8 cellular contexts compared by ENCODE assay signal in the genomic region with DNA sequence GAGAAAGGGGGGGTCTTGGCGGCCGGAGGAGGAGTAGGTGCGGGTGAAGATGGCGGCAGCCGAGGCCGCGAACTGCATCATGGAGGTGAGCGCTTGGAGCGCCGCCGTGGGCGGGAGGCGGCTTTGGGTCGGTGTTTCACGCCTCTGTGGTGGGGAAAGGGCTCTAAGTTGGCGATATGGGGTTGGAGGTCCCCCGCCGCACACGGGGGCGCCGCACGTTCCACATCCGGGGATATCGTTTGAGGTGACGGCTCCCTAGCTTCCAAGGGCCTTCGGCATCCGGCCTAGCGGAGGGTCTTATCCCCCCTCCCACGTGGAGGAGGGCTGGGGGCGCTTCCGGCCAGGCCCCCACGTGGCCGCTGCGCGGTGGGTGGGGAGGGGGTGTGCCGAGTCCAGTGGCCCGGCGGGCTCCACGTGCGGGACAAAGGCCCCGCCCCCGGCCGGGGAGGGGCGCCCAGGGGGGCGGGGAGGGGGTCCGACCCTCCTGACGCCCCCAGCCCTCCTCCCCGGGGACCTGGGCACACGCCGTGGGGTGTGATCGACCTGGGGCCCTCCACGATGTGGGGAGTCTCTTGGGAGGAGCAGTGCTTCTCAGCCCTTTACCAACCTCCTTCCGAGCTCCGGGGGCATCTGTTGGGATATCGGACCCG. TPM values are rescaled to one million over a fixed set of nuclear protein-coding genes. Genes with fewer than 3 reads are reported as not detected.
A peak's percentile ranks its signal among the peaks of the same experiment; 100 is the strongest.
DNase-seq lines count a peak whose midpoint lies in the region; ATAC-seq and TF ChIP-seq lines count a peak whose summit lies in the region.

Gene PRMT1 (plus strand): TSS at position 40 of the 650 bp plus-strand sequence. CDS start 10 bp downstream, at position 50.

- peaks cover 7 to 50% of the 10 kb centered on the region in 2 experiments for H3K79me1 ChIP-seq in IMR-90 (ENCODE audit: low read depth in 1 of 2, low read length in 2 of 2)

- peak within 1 kb of the TSS; percentile 97 for H2AK5ac ChIP-seq in IMR-90 (ENCODE audit: low read depth, low read length)

- peak within 1 kb of the TSS; percentile 85 to 100 for H4K8ac ChIP-seq in IMR-90 (ENCODE audit: low read depth in 2 of 2, low read length in 2 of 2)

- H2BK15ac ChIP-seq in IMR-90 (ENCODE audit: low read depth, low read length): peak within 1 kb of the TSS; percentile 100

- H4K91ac ChIP-seq in IMR-90 (ENCODE audit: insufficient read depth, low read depth, low read length): peak within 1 kb of the TSS; percentile 99

- BruUV-seq in IMR-90 (replicated peaks; lab: Mats Ljungman, UMichigan): no TSS peak

- H3K36me3 ChIP-seq in IMR-90 (ENCODE audit: control insufficient read depth, insufficient read depth, low read length): peaks cover 8% of the 10 kb centered on the region
- peaks cover 7% of the 10 kb centered on the region for H3K36me3 ChIP-seq in mucosa of stomach (ENCODE audit: control insufficient read depth, insufficient read depth, low read length)
- H3K36me3 ChIP-seq in testis (ENCODE audit: low read depth, missing control alignments): no peaks in the 10 kb centered on the region

- no peaks in the 10 kb centered on the region for H3K9me3 ChIP-seq in IMR-90 (ENCODE audit: control insufficient read depth, insufficient read depth, low read length)
- no peaks in the 10 kb centered on the region for H3K9me3 ChIP-seq in mucosa of stomach (ENCODE audit: control insufficient read depth, low read length)
- no peaks in the 10 kb centered on the region for H3K9me3 ChIP-seq in testis

- dilution Hi-C loops in IMR-90 (cut with HindIII; ENCODE audit: low sequenced_read_pairs, unreplicated experiment): no loop called here

- TF ChIP-seq POLR2A in IMR-90 (IDR thresholded peaks at IDR 0.05; ENCODE audit: low read depth, low read length) (peak; percentile 96), testis (IDR thresholded peaks at IDR 0.05) (peak; percentile 92)

- H3K9ac ChIP-seq in IMR-90 (ENCODE audit: low read depth, low read length) (peak within 1 kb of the TSS; percentile 93), mucosa of stomach (ENCODE audit: low read length) (peak within 1 kb of the TSS; percentile 78)

- H2BK20ac ChIP-seq in IMR-90 (ENCODE audit: low read depth, low read length): peak within 1 kb of the TSS; percentile 99

- peak within 1 kb of the TSS; percentile 97 for H3K4me2 ChIP-seq in IMR-90 (ENCODE audit: low read depth, low read length)

- intact Hi-C loops in IMR-90 (cut with micrococcal nuclease) (loop anchor here (2.0 to 5.0 kb wide), 2 partner anchors 37 to 85 kb away; partner anchors contain the start of genes PRR12 and RRAS), testis (cut with DNase I; ENCODE audit: low total_unique reads) (no loop called here)

- peak within 1 kb of the TSS; percentile 93 for H2BK5ac ChIP-seq in IMR-90 (ENCODE audit: low read depth, low read length, poor library complexity, severe bottlenecking)

- peak within 1 kb of the TSS; percentile 90 for H4K5ac ChIP-seq in IMR-90 (ENCODE audit: low read depth, low read length)

- peaks cover 3% of the 10 kb centered on the region; the same call in 1 of the 2 replicates for H3K9me1 ChIP-seq in IMR-90 (ENCODE audit: insufficient read depth, low read length)

- peak within 1 kb of the TSS; percentile 100 for H3K23ac ChIP-seq in IMR-90 (ENCODE audit: low read depth, low read length)

- ATAC-seq in IMR-90 (ENCODE audit: low read depth): peak; percentile 13

- peak within 1 kb of the TSS; percentile 98 for H2AFZ ChIP-seq in IMR-90 (replicated peaks; ENCODE audit: low read length, poor library complexity)

- peaks cover 45% of the 10 kb centered on the region for H4K20me1 ChIP-seq in IMR-90 (ENCODE audit: insufficient read depth, low read length)

- peak within 1 kb of the TSS; percentile 100 for H3K56ac ChIP-seq in IMR-90 (ENCODE audit: extremely low read depth, insufficient read depth, low read length)

- WGBS in IMR-90 (ENCODE audit: extremely low coverage in 2 of 2, insufficient read length in 1 of 2), 2 experiments: 0% methylated on average over 3 of the region's 56 CpGs; no CpG with 5 or more reads in 1 of the 2 experiments
- WGBS in testis, 2 donors: 0 to 1% methylated on average over 22 to 36 of the region's 56 CpGs

- in situ Hi-C loops in G401 (cut with HindIII; ENCODE audit: low sequenced_read_pairs) (loop anchor here (10.0 kb wide), 1 partner anchor 163 kb away; the partner anchor contains the start of gene FCGRT), IMR-90 (cut with MboI; ENCODE audit: low sequenced_read_pairs) (no loop called here), KBM-7 (cut with MboI; ENCODE audit: low pct_unique_long_range_greater_than_20kb, low sequenced_read_pairs) (no loop called here)

- H3K4ac ChIP-seq in IMR-90 (ENCODE audit: low read depth, low read length): peak within 1 kb of the TSS; percentile 99

- H2BK120ac ChIP-seq in IMR-90 (ENCODE audit: low read depth, low read length): peak within 1 kb of the TSS; percentile 100

- H3K27me3 ChIP-seq in IMR-90 (ENCODE audit: control insufficient read depth, insufficient read depth, low read length) (no peaks in the 10 kb centered on the region), mucosa of stomach (ENCODE audit: control insufficient read depth, insufficient read depth, low read length) (no peaks in the 10 kb centered on the region), testis (no peaks in the 10 kb centered on the region)

- DNase-seq in G401 (ENCODE audit: low spot score) (no peak), IMR-90 (no peak), epithelial cell of proximal tubule (ENCODE audit: low read depth) (no peak), testis (no peak), NCI-H510A (lab: John Stamatoyannopoulos, UW) (no peak), KBM-7 (no peak)
- DNase-seq in activated CD4-positive, alpha-beta T cell treated with anti-CD3 and anti-CD28 coated beads, Interleukin-2, amount 50 U/mL, for 48 hours: peak; percentile 50 to 57

- H3K27ac ChIP-seq in IMR-90 (ENCODE audit: insufficient read depth, low read length) (peak within 1 kb of the TSS; percentile 91), testis (peak within 1 kb of the TSS; percentile 79 to 96)

- CTCF ChIA-PET in IMR-90 (lab: Yijun Ruan, JAX): no interaction called here

- H3K4me1 ChIP-seq in IMR-90 (ENCODE audit: control insufficient read depth, insufficient read depth, low read length) (peaks cover 13% of the 10 kb centered on the region), mucosa of stomach (ENCODE audit: control insufficient read depth, insufficient read depth, low read length) (peaks cover 13% of the 10 kb centered on the region), testis (peaks cover 42% of the 10 kb centered on the region)

- H3K4me3 ChIP-seq in IMR-90 (ENCODE audit: insufficient read depth, low read depth, low read length): peak within 1 kb of the TSS; percentile 77
- peak within 1 kb of the TSS; percentile 100 for H3K4me3 ChIP-seq in epithelial cell of proximal tubule (ENCODE audit: low read depth, low read length)
- H3K4me3 ChIP-seq in mucosa of stomach (ENCODE audit: low read length): peak within 1 kb of the TSS; percentile 58
- H3K4me3 ChIP-seq in testis: peak within 1 kb of the TSS; percentile 86 to 91

- TF ChIP-seq RAD21 in IMR-90 (IDR thresholded peaks at IDR 0.05; ENCODE audit: low read length): no peak

- POLR2A ChIA-PET in IMR-90 (lab: Charles Lee; ENCODE audit: unreplicated experiment): interaction anchor here (0.8 to 1.4 kb wide), 2 partner anchors 13 to 37 kb away, joined by 6 to 8 read pairs; partner anchors contain the start of gene CPT1C

- TF ChIP-seq CTCF in IMR-90 (conservative IDR thresholded peaks at IDR 0.05; ENCODE audit: low read depth, low read length): no peak
- no peak for TF ChIP-seq CTCF in epithelial cell of proximal tubule (conservative IDR thresholded peaks at IDR 0.05; ENCODE audit: low read depth, low read length)
- no peak for TF ChIP-seq CTCF in testis (IDR thresholded peaks at IDR 0.05)

- peak within 1 kb of the TSS; percentile 99 for H2AK9ac ChIP-seq in IMR-90 (replicated peaks; ENCODE audit: low read depth, low read length, poor library complexity)

- peak within 1 kb of the TSS; percentile 96 for H3K18ac ChIP-seq in IMR-90 (ENCODE audit: low read depth, low read length)

- H3K14ac ChIP-seq in IMR-90 (replicated peaks; ENCODE audit: low read depth, low read length): peak within 1 kb of the TSS; percentile 100

TF ChIP-seq in IMR-90, 13 proteins besides CTCF, POLR2A, EP300 and RAD21:
- TF ChIP-seq BHLHE40 (IDR thresholded peaks at IDR 0.05; ENCODE audit: low read depth, low read length): peak; percentile 26; the same call in 1 of the 2 replicates
- TF ChIP-seq MXI1 (IDR thresholded peaks at IDR 0.05; ENCODE audit: borderline replicate concordance, low read depth, low read length): peak; percentile 99
- peak; percentile 82 for TF ChIP-seq USF2 (IDR thresholded peaks at IDR 0.05; ENCODE audit: low read depth, low read length)
- peak; percentile 10; the same call in 1 of the 2 replicates for TF ChIP-seq MAZ (IDR thresholded peaks at IDR 0.05; ENCODE audit: borderline replicate concordance, low read depth, low read length)
- no peak for TF ChIP-seq CHD1 (IDR thresholded peaks at IDR 0.05; ENCODE audit: low read depth, low read length)
- no peak for TF ChIP-seq FOS (IDR thresholded peaks at IDR 0.05; ENCODE audit: low read depth, low read length)
- TF ChIP-seq SMC3 (IDR thresholded peaks at IDR 0.05; ENCODE audit: low read depth, low read length): no peak

RNA-seq across cellular contexts. Expression of gene PRMT1, which starts in this region (rescaled TPM):
- total RNA-seq in G401 (2014; rRNA removed; shearing (Covaris generic)): 633 and 640 TPM in 2 replicates
- total RNA-seq in IMR-90 (2012; rRNA removed) (672 and 840 TPM in 2 replicates), epithelial cell of proximal tubule (186 and 629 TPM in 2 replicates), testis (100 to 1,000 TPM; 192 to 272 TPM)
- polyA plus RNA-seq in IMR-90 (2012; rRNA removed) (497 and 529 TPM in 2 replicates), testis (ENCODE audit: insufficient read depth, low read depth, low replicate concordance) (201 TPM)
- 279 and 661 TPM in 2 replicates for polyA plus RNA-seq in IMR-90 (2012; cell fraction: cytosol; rRNA removed)
- polyA plus RNA-seq in IMR-90 (2012; cell fraction: nucleus; rRNA removed; ENCODE audit: low replicate concordance): 331 and 464 TPM in 2 replicates

Comparison
In these comparisons a context has a peak if more than half of its experiments do, and no peak if none do; other contexts are left out.
1. DNase-seq: peak in activated CD4-positive, alpha-beta T cell treated with anti-CD3 and anti-CD28 coated beads, Interleukin-2, amount 50 U/mL, for 48 hours (2 of 2); none in G401 (single experiment), IMR-90 (single experiment), epithelial cell of proximal tubule (single experiment), testis (single experiment), NCI-H510A (single experiment) and KBM-7 (single experiment).
2. Peak in every context shown above with its lines, with median percentiles within 50 percentile points of each other: H3K4me3 ChIP-seq.